In genomic region chr17:51013322-51013721, GRCh38 we compare ENCODE assay signal across 14 cellular contexts.
"Had no signal": no experiment of that assay in that cellular context is flagged by ENCODE, and none has a peak within 500 bp of the region (broad histone marks: within the 10 kb centered on the region; RNA-seq: fewer than 3 reads in every experiment).

No MANE protein-coding gene starts in this region.

- H3K4me3 ChIP-seq: esophagus squamous epithelium, left ventricle myocardium inferior, lower lobe of right lung, smooth muscle cell, thoracic aorta, transverse colon had no signal

- FAIRE-seq: keratinocyte had no signal

- ATAC-seq: left cardiac atrium, lower lobe of right lung, natural killer cell, right cardiac atrium had no signal

- DNase-seq: cortex of kidney; esophagus squamous epithelium; foreskin fibroblast; immature natural killer cell; left cardiac atrium; left ventricle myocardium inferior; lower lobe of right lung; natural killer cell; right cardiac atrium; stimulated activated CD4-positive, alpha-beta T cell treated with anti-CD3 and anti-CD28 coated beads, Interleukin-2, amount 100 ng/mL, for 48 hours; transverse colon had no signal

- H3K4me1 ChIP-seq: lower lobe of right lung had no signal

- H3K27ac ChIP-seq: esophagus squamous epithelium, left ventricle myocardium inferior, lower lobe of right lung, thoracic aorta, transverse colon had no signal

- H3K27me3 ChIP-seq: esophagus squamous epithelium, transverse colon had no signal

- H3K9me3 ChIP-seq: esophagus squamous epithelium, left ventricle myocardium inferior, lower lobe of right lung, thoracic aorta, transverse colon had no signal
